Comparison of ENCODE assay signal across 7 cellular contexts in the genomic region with DNA sequence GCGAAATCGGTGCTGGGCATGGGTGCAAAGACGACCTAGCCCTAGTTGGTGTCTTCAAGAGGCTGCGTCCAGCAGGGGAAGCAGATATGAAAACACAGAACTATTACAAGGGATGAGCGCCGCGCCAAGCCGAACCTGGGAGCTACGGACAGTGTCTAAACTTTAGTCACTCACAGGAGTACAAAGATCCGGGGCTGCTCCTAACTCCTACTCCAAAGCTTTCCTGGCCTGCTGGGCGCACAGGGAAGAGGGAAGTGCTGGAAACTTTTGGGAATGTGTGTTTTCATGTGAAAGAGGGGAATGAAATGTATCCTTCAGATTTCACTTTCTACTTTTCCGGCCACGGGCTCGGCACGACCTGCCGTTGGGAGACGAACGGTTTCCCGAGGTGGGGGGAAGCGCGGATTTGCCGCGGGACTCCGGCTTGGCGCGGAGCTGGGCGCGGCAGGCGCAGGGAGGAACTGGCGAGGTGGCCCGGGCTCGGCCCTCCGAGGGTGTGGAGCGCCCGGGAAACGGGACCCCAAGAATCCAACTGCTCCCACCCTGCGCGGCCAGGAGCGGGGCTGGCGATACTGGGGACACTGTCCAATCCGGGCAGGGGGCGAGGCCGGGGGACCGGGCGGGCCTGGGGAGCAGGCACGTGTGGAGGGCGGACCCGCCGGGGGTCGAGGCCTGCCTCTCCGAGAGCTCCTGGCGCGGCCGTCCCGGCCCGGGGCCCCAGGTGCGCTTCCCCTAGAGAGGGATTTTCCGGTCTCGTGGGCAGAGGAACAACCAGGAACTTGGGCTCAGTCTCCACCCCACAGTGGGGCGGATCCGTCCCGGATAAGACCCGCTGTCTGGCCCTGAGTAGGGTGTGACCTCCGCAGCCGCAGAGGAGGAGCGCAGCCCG. TPM values are rescaled to one million over a fixed set of nuclear protein-coding genes. Genes with fewer than 3 reads are reported as not detected.
A peak's percentile ranks its signal among the peaks of the same experiment; 100 is the strongest.
DNase-seq lines count a peak whose midpoint lies in the region; ATAC-seq, FAIRE-seq and TF ChIP-seq lines count a peak whose summit lies in the region.

A gene (plus strand): TSS at position 854 of the 889 bp plus-strand sequence. CDS start 39,432 bp downstream, outside the sequence.

- DNase-seq in GM13976 (ENCODE audit: low spot score) (peak; percentile 88), NCI-H1105 treated with DMSO at 0.1 percent for 48 hours (lab: John Stamatoyannopoulos, UW) (peak; percentile 23), caudate nucleus (lab: John Stamatoyannopoulos, UW) (peak in 31 of 61 donors; percentile 4 to 54 (median 23)), kidney (peak; percentile 95)
- DNase-seq in stimulated activated CD4-positive, alpha-beta T cell treated with anti-CD3 and anti-CD28 coated beads, Interleukin-1b, Interleukin-23, amount 100 ng/mL, for 24 hours (ENCODE audit: low read depth in 4 of 4, low spot score in 1 of 4) = peak; percentile 34 to 68 (median 46)

- intact Hi-C loops in kidney (cut with DNase I) = no loop called here

- TF ChIP-seq CTCF in GM13976 (IDR thresholded peaks at IDR 0.05; ENCODE audit: borderline replicate concordance, control extremely low read depth, extremely low read depth, insufficient read depth, missing control alignments) (no peak), WI38 (IDR thresholded peaks at IDR 0.05; ENCODE audit: low read depth, low read length) (no peak; the same call in 1 of the 2 replicates), kidney (IDR thresholded peaks at IDR 0.05; ENCODE audit: borderline replicate concordance, extremely low read depth, insufficient read depth) (no peak)

- peak within 1 kb of the TSS; percentile 80 to 85 for H3K9ac ChIP-seq in kidney (ENCODE audit: low read length in 2 of 2)

- H3K27ac ChIP-seq in caudate nucleus (ENCODE audit: low read depth, low read length) (peak within 1 kb of the TSS; percentile 44), kidney (ENCODE audit: low read depth in 2 of 2, low read length in 2 of 2) (peak within 1 kb of the TSS; percentile 84 to 95)

- no peaks in the 10 kb centered on the region for H3K9me3 ChIP-seq in kidney (ENCODE audit: control insufficient read depth in 1 of 2, low read length in 2 of 2)

- ATAC-seq in HG02610 (IDR thresholded peaks at IDR 0.05; ENCODE audit: unreplicated experiment) = peak; percentile 93

- H3K4me3 ChIP-seq in WI38 (ENCODE audit: low read depth, low read length) (peak within 1 kb of the TSS; percentile 79), kidney (ENCODE audit: low read length in 2 of 2) (peak within 1 kb of the TSS; percentile 75 to 92)

- H3K36me3 ChIP-seq in kidney (ENCODE audit: control insufficient read depth in 1 of 2, insufficient read depth in 2 of 2, low read length in 2 of 2) = no peaks in the 10 kb centered on the region

- in situ Hi-C loops in GM13976 (cut with MboI; ENCODE audit: low sequenced_read_pairs, unreplicated experiment) = no loop called here

- no peak for FAIRE-seq in kidney (lab: Jason Lieb, UNC)

- peaks cover 0 to 9% of the 10 kb centered on the region in 2 donors for H3K4me1 ChIP-seq in kidney (ENCODE audit: control insufficient read depth in 1 of 2, insufficient read depth in 1 of 2, low read depth in 1 of 2, low read length in 2 of 2)

RNA-seq across cellular contexts. Expression of the gene that starts here (rescaled TPM):
- total RNA-seq in kidney = 287 TPM
- 168 TPM for polyA plus RNA-seq in kidney (ENCODE audit: insufficient read depth, low read depth, low replicate concordance)

Comparison
In these comparisons a context has a peak if more than half of its experiments do, and no peak if none do; other contexts are left out.
1. Peak in every context shown above with its lines: DNase-seq, ATAC-seq, H3K4me3 ChIP-seq and H3K27ac ChIP-seq.
2. DNase-seq: peak in every context shown above with its lines; median percentile 95 in kidney; 88 in GM13976; 46 in stimulated activated CD4-positive, alpha-beta T cell treated with anti-CD3 and anti-CD28 coated beads, Interleukin-1b, Interleukin-23, amount 100 ng/mL, for 24 hours; 23 in NCI-H1105 treated with DMSO at 0.1 percent for 48 hours; 23 in caudate nucleus.